Comparison of ENCODE assay signal across 1 cellular context in genomic region chr22:31753634-31754471, GRCh38.
TF ChIP-seq lines count a peak whose summit lies in the region.

Gene DEPDC5, plus strand, starts transcription at chr22:31754019. Its CDS starts 903 bp downstream, at chr22:31754922.

TF ChIP-seq in HepG2, 621 proteins besides CTCF, POLR2A, EP300 and RAD21 (continued from another document and continues in another):
- TF ChIP-seq ARID4A (CRISPR knock-in tag; IDR thresholded peaks at IDR 0.05; ENCODE audit: borderline replicate concordance) (peak; percentile 78; the same call in 1 of the 2 replicates), SP1 (IDR thresholded peaks at IDR 0.05) (no peak), SP1 (CRISPR knock-in tag; IDR thresholded peaks at IDR 0.05) (peak; percentile 93), ZNF891 (CRISPR knock-in tag; IDR thresholded peaks at IDR 0.05) (no peak), ZNF501 (CRISPR knock-in tag; IDR thresholded peaks at IDR 0.05) (peak; percentile 52; the same call in 1 of the 2 replicates), JUNB (CRISPR knock-in tag; IDR thresholded peaks at IDR 0.05; ENCODE audit: borderline replicate concordance) (no peak), POLR2AphosphoS2 (IDR thresholded peaks at IDR 0.05; ENCODE audit: low read depth, low read length) (peak; percentile 25; the same call in 1 of the 2 replicates), ARNT2 (CRISPR knock-in tag; IDR thresholded peaks at IDR 0.05; ENCODE audit: low read depth) (peak; percentile 55; the same call in 1 of the 2 replicates), ZFYVE20 (CRISPR knock-in tag; IDR thresholded peaks at IDR 0.05; ENCODE audit: borderline replicate concordance, low read depth) (no peak), ZNF512B (CRISPR knock-in tag; IDR thresholded peaks at IDR 0.05; ENCODE audit: borderline replicate concordance) (no peak), SAFB2 (CRISPR knock-in tag; IDR thresholded peaks at IDR 0.05; ENCODE audit: borderline replicate concordance, low read depth) (peak; percentile 52; the same call in 1 of the 2 replicates), NR2F1 (CRISPR knock-in tag; IDR thresholded peaks at IDR 0.05) (peak in 1 of 2 experiments; percentile 9; a peak in 1 of 4 replicates), SMARCC2 (IDR thresholded peaks at IDR 0.05) (no peak), RBM39 (IDR thresholded peaks at IDR 0.05; ENCODE audit: low read depth, low read length, poor library complexity, severe bottlenecking) (no peak), ATF1 (CRISPR knock-in tag; IDR thresholded peaks at IDR 0.05) (no peak), MEF2D (CRISPR knock-in tag; IDR thresholded peaks at IDR 0.05) (peak; percentile 45; the same call in 1 of the 2 replicates), DNMT1 (CRISPR knock-in tag; IDR thresholded peaks at IDR 0.05) (no peak), IKZF5 (CRISPR knock-in tag; IDR thresholded peaks at IDR 0.05) (peak; percentile 77), PLRG1 (conservative IDR thresholded peaks at IDR 0.05) (no peak), TEAD2 (CRISPR knock-in tag; IDR thresholded peaks at IDR 0.05) (no peak), KDM3A (CRISPR knock-in tag; IDR thresholded peaks at IDR 0.05; ENCODE audit: low read depth) (no peak; the same call in 1 of the 2 replicates), ZNF510 (CRISPR knock-in tag; IDR thresholded peaks at IDR 0.05; ENCODE audit: low read depth) (peak; percentile 49; the same call in 1 of the 2 replicates), ZNF468 (CRISPR knock-in tag; IDR thresholded peaks at IDR 0.05) (no peak), PTBP1 (IDR thresholded peaks at IDR 0.05; ENCODE audit: low read depth, low read length, poor library complexity, severe bottlenecking) (no peak), PRMT3 (CRISPR knock-in tag; IDR thresholded peaks at IDR 0.05; ENCODE audit: borderline replicate concordance, low read depth) (no peak), TARDBP (CRISPR knock-in tag; IDR thresholded peaks at IDR 0.05) (peak; percentile 24; the same call in 1 of the 2 replicates), KLF9 (CRISPR knock-in tag; IDR thresholded peaks at IDR 0.05; ENCODE audit: low read depth) (no peak)
- TF ChIP-seq, protein P1, sequence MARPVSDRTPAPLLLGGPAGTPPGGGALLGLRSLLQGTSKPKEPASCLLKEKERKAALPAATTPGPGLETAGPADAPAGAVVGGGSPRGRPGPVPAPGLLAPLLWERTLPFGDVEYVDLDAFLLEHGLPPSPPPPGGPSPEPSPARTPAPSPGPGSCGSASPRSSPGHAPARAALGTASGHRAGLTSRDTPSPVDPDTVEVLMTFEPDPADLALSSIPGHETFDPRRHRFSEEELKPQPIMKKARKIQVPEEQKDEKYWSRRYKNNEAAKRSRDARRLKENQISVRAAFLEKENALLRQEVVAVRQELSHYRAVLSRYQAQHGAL (CRISPR knock-in tag; IDR thresholded peaks at IDR 0.05; ENCODE audit: not compliant biosample characterization): no peak
- TF ChIP-seq, protein P2, sequence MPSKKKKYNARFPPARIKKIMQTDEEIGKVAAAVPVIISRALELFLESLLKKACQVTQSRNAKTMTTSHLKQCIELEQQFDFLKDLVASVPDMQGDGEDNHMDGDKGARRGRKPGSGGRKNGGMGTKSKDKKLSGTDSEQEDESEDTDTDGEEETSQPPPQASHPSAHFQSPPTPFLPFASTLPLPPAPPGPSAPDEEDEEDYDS (CRISPR knock-in tag; IDR thresholded peaks at IDR 0.05): peak; percentile 79
- TF ChIP-seq, protein P3, sequence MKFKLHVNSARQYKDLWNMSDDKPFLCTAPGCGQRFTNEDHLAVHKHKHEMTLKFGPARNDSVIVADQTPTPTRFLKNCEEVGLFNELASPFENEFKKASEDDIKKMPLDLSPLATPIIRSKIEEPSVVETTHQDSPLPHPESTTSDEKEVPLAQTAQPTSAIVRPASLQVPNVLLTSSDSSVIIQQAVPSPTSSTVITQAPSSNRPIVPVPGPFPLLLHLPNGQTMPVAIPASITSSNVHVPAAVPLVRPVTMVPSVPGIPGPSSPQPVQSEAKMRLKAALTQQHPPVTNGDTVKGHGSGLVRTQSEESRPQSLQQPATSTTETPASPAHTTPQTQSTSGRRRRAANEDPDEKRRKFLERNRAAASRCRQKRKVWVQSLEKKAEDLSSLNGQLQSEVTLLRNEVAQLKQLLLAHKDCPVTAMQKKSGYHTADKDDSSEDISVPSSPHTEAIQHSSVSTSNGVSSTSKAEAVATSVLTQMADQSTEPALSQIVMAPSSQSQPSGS (CRISPR knock-in tag; IDR thresholded peaks at IDR 0.05): no peak
- TF ChIP-seq, protein P4, sequence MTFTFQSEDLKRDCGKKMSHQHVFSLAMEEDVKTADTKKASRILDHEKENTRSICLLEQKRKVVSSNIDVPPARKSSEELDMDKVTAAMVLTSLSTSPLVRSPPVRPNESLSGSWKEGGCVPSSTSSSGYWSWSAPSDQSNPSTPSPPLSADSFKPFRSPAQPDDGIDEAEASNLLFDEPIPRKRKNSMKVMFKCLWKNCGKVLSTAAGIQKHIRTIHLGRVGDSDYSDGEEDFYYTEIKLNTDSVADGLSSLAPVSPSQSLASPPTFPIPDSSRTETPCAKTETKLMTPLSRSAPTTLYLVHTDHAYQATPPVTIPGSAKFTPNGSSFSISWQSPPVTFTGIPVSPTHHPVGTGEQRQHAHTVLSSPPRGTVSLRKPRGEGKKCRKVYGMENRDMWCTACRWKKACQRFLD (CRISPR knock-in tag; IDR thresholded peaks at IDR 0.05; ENCODE audit: borderline replicate concordance): no peak
- TF ChIP-seq, protein P5, sequence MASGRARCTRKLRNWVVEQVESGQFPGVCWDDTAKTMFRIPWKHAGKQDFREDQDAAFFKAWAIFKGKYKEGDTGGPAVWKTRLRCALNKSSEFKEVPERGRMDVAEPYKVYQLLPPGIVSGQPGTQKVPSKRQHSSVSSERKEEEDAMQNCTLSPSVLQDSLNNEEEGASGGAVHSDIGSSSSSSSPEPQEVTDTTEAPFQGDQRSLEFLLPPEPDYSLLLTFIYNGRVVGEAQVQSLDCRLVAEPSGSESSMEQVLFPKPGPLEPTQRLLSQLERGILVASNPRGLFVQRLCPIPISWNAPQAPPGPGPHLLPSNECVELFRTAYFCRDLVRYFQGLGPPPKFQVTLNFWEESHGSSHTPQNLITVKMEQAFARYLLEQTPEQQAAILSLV (CRISPR knock-in tag; IDR thresholded peaks at IDR 0.05; ENCODE audit: borderline replicate concordance): 0 out of 2 replicates have a peak, but pooled peaks have one; percentile 26
- TF ChIP-seq, protein P6, sequence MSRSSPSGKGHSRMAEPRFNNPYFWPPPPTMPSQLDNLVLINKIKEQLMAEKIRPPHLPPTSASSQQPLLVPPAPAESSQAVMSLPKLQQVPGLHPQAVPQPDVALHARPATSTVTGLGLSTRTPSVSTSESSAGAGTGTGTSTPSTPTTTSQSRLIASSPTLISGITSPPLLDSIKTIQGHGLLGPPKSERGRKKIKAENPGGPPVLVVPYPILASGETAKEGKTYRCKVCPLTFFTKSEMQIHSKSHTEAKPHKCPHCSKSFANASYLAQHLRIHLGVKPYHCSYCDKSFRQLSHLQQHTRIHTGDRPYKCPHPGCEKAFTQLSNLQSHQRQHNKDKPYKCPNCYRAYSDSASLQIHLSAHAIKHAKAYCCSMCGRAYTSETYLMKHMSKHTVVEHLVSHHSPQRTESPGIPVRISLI (CRISPR knock-in tag; IDR thresholded peaks at IDR 0.05; ENCODE audit: borderline replicate concordance): no peak
- TF ChIP-seq, protein P7, sequence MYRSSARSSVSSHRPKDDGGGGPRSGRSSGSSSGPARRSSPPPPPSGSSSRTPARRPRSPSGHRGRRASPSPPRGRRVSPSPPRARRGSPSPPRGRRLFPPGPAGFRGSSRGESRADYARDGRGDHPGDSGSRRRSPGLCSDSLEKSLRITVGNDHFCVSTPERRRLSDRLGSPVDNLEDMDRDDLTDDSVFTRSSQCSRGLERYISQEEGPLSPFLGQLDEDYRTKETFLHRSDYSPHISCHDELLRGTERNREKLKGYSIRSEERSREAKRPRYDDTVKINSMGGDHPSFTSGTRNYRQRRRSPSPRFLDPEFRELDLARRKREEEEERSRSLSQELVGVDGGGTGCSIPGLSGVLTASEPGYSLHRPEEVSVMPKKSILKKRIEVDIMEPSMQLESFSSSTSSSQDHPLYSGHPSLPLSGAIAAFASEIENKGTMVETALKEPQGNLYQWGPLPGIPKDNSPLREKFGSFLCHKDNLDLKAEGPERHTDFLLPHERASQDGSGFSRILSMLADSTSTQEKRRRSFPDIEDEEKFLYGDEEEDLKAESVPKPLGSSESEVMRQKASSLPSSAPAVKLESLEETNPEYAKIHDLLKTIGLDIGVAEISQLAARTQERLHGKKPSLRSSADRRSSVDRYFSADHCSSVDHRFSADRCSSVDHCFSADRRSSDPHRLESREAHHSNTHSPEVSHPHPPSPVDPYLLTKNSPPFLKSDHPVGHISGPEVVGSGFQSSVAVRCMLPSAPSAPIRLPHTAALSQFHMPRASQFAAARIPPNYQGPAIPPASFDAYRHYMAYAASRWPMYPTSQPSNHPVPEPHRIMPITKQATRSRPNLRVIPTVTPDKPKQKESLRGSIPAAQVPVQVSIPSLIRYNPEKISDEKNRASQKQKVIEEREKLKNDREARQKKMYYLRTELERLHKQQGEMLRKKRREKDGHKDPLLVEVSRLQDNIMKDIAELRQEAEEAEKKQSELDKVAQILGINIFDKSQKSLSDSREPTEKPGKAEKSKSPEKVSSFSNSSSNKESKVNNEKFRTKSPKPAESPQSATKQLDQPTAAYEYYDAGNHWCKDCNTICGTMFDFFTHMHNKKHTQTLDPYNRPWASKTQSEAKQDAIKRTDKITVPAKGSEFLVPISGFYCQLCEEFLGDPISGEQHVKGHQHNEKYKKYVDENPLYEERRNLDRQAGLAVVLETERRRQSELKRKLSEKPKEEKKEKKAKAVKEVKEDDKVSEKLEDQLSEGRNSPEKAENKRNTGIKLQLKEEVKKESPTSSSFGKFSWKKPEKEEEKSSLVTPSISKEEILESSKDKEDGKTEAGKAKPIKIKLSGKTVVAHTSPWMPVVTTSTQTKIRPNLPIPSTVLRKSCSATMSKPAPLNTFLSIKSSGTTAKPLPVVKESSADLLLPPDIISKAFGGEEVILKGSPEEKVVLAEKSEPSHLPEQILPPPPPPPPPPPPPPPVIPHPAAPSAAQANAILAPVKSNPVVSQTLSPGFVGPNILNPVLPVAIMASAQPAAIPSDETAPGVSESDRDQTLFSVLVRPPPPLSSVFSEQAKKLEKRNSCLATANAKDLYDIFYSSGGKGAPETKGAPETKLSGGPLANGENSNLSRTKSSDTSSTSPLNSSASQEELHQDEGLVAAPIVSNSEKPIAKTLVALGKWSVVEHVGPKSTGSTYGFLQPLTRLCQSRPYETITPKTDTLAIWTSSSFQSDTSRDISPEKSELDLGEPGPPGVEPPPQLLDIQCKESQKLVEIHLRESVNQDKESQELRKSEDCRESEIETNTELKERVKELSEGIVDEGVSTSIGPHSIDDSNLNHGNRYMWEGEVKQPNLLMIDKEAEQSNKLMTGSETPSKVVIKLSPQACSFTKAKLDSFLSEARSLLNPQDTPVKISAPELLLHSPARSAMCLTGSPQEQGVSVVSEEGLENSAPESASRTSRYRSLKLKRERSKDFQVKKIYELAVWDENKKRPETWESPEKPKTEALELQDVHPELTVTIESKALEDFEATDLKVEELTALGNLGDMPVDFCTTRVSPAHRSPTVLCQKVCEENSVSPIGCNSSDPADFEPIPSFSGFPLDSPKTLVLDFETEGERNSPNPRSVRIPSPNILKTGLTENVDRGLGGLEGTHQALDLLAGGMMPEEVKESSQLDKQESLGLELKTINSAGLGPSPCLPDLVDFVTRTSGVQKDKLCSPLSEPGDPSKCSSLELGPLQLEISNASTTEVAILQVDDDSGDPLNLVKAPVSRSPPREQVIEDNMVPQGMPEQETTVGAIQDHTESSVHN (CRISPR knock-in tag; IDR thresholded peaks at IDR 0.05): peak; percentile 46; the same call in 1 of the 2 replicates
